ENCODE assay signal across 8 cellular contexts in the genomic region with DNA sequence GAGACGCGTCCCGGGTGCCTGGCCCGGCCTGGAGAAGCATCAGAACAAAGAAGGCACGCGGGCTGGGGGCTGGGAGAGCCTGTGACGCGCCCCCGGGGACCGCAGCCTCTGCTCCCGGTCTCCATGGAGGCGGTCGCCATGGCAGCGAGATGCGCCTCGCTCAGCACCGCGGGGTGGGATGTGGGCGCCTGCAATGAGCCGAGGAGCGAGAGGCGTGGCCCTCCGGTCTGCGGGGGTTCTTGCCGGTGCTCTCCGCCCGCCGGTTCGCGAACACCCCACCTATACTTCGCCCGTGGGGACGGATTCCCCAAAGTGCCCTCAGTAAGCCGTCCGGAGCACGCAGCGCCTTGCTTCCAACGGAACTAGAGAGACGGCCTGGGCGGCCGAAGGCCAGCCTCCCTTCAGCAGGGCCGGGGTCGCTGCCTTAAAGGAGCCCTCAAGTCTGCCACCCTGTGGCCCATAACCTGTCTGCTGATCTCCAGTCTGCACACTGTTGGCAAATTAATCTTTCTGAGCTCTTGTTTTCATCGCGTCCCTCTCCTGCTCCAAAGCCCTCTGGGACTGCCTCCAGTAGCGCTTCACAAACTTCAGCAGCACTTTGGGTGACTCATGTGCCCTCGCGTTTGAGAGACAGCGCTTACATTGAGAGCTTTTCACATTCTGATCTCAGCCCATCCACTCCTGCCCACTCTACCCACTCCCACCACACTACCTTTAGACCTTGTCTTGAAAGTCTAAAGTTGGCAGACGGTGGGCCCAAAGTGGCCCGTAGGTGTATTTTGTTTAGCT. TPM values are rescaled to one million over a fixed set of nuclear protein-coding genes. Genes with fewer than 3 reads are reported as not detected.
DNase-seq lines count a peak whose midpoint lies in the region; ATAC-seq, FAIRE-seq and TF ChIP-seq lines count a peak whose summit lies in the region.

No MANE protein-coding gene starts in this region.

- POLR2A ChIA-PET in A549 (lab: Yijun Ruan, JAX) = interaction anchor here (1.1 to 3.1 kb wide), 14 partner anchors 8 to 124 kb away, joined by 4 to 27 read pairs (median 8); partner anchors contain the start of genes AP5S1 and SPEF1
- POLR2A ChIA-PET in activated CD4-positive, alpha-beta T cell treated with anti-CD3 and anti-CD28 coated beads for 36 hours (lab: Charles Lee) = interaction anchor here (0.6 to 2.5 kb wide), 7 partner anchors 7 to 1381 kb away, joined by 3 to 15 read pairs (median 5); partner anchors contain the start of gene AP5S1

- H3K27me3 Mint-ChIP-seq in activated CD4-positive, alpha-beta T cell treated with anti-CD3 and anti-CD28 coated beads for 36 hours = no peaks in the 10 kb centered on the region

- peak; percentile 76 for TF ChIP-seq CTCF in A549 (IDR thresholded peaks at IDR 0.05)

- peaks cover 20% of the 10 kb centered on the region for H3K4me1 ChIP-seq in A549

- H3K4me3 Mint-ChIP-seq in activated CD4-positive, alpha-beta T cell treated with anti-CD3 and anti-CD28 coated beads for 36 hours = peak overlapping the region; percentile 81

- H3K36me3 Mint-ChIP-seq in activated CD4-positive, alpha-beta T cell treated with anti-CD3 and anti-CD28 coated beads for 36 hours (ENCODE audit: low read depth) = no peaks in the 10 kb centered on the region

- under 1% methylated on average over 46 of the region's 51 CpGs for WGBS in A549 (ENCODE audit: missing lambda C conversion rate)

- peak overlapping the region; percentile 70 for H3K27ac Mint-ChIP-seq in activated CD4-positive, alpha-beta T cell treated with anti-CD3 and anti-CD28 coated beads for 36 hours

- ATAC-seq in A549 = peak; percentile 72 to 81
- ATAC-seq in GM18505 (IDR thresholded peaks at IDR 0.05; ENCODE audit: unreplicated experiment) = peak; percentile 37
- ATAC-seq in HG03095 (IDR thresholded peaks at IDR 0.05; ENCODE audit: unreplicated experiment) = peak; percentile 31
- peak; percentile 50 for ATAC-seq in activated CD4-positive, alpha-beta T cell treated with anti-CD3 and anti-CD28 coated beads for 36 hours
- peak; percentile 58 for ATAC-seq in left lobe of liver

- peak; percentile 96 for FAIRE-seq in A549 (lab: Jason Lieb, UNC)

- peak overlapping the region; percentile 75 for H3K4me2 ChIP-seq in A549

- peaks cover 25% of the 10 kb centered on the region for H3K4me1 Mint-ChIP-seq in activated CD4-positive, alpha-beta T cell treated with anti-CD3 and anti-CD28 coated beads for 36 hours

- TF ChIP-seq RAD21 in A549 (conservative IDR thresholded peaks at IDR 0.05 in 1 of 2, IDR thresholded peaks at IDR 0.05 in 1 of 2) = peak; percentile 49 to 63; a peak in 4 of 5 replicates

- H3K9me3 ChIP-seq in A549 = no peaks in the 10 kb centered on the region

- peak overlapping the region; percentile 87 for H3K4me3 ChIP-seq in A549

- TF ChIP-seq POLR2A in A549 (IDR thresholded peaks at IDR 0.05; ENCODE audit: low read length) (0 out of 2 replicates have a peak, but pooled peaks have one; percentile 15), GM18505 (IDR thresholded peaks at IDR 0.05; ENCODE audit: borderline replicate concordance, extremely low read depth, insufficient read depth, insufficient read length) (no peak)

- H3K27ac ChIP-seq in A549 (peak overlapping the region; percentile 86 to 92), cingulate gyrus (ENCODE audit: low read depth, low read length) (peak overlapping the region; percentile 96)

- no peaks in the 10 kb centered on the region for H3K9me3 Mint-ChIP-seq in activated CD4-positive, alpha-beta T cell treated with anti-CD3 and anti-CD28 coated beads for 36 hours (ENCODE audit: low read depth)

- CTCF ChIA-PET in A549 (lab: Yijun Ruan, JAX) = interaction anchor here (0.7 to 72.1 kb wide), 17 partner anchors 4 to 324 kb away, joined by 3 to 2233 read pairs (median 4); partner anchors contain the start of genes ADAM33, ADISSP, AP5S1 and CENPB
- CTCF ChIA-PET in activated CD4-positive, alpha-beta T cell treated with anti-CD3 and anti-CD28 coated beads for 36 hours (lab: Charles Lee) = interaction anchor here (0.5 to 4.6 kb wide), 13 partner anchors 11 to 317 kb away, joined by 3 to 47 read pairs (median 4); partner anchors contain the start of genes AP5S1, CENPB and SPEF1

- no peak for TF ChIP-seq EP300 in A549 (IDR thresholded peaks at IDR 0.05)

- intact Hi-C loops in activated CD4-positive, alpha-beta T cell treated with anti-CD3 and anti-CD28 coated beads for 36 hours (cut with DNase I, micrococcal nuclease) = loop anchor here (1.0 to 5.0 kb wide), 10 partner anchors 13 to 896 kb away; partner anchors contain the start of genes ATRN (in 1 of the 2), CDC25B (in 1 of the 2), FASTKD5 (in 1 of the 2) and MAVS (in 1 of the 2)

- DNase-seq in A549 (ENCODE audit: low read depth in 1 of 2, low spot score in 1 of 2) (peak; percentile 89 to 90), NCI-H460 (ENCODE audit: extremely low read depth, low read depth) (peak; percentile 53), left lobe of liver (ENCODE audit: low spot score) (peak; percentile 71)
- peak; percentile 89 for DNase-seq in activated CD4-positive, alpha-beta T cell treated with anti-CD3 and anti-CD28 coated beads for 36 hours
- DNase-seq in stimulated activated CD4-positive, alpha-beta T cell treated with anti-CD3 and anti-CD28 coated beads, Interleukin-2, amount 100 ng/mL, for 4 hours (ENCODE audit: low read depth) = peak; percentile 80

TF ChIP-seq in A549, 52 proteins besides CTCF, POLR2A, EP300 and RAD21 (continues in another document):
- no peak for TF ChIP-seq CHD4 (IDR thresholded peaks at IDR 0.05; ENCODE audit: borderline replicate concordance)
- peak; percentile 86 for TF ChIP-seq SMC3 (IDR thresholded peaks at IDR 0.05)
- TF ChIP-seq CBX8 (IDR thresholded peaks at IDR 0.05) = no peak
- TF ChIP-seq MAFK (IDR thresholded peaks at IDR 0.05; ENCODE audit: partially characterized antibody) = no peak
- peak; percentile 63; the same call in 1 of the 2 replicates for TF ChIP-seq PHF8 (IDR thresholded peaks at IDR 0.05; ENCODE audit: borderline replicate concordance, low read depth)
- peak; percentile 33; the same call in 1 of the 2 replicates for TF ChIP-seq MYC (IDR thresholded peaks at IDR 0.05; ENCODE audit: borderline replicate concordance, low read length)
- 0 out of 2 replicates have a peak, but pooled peaks have one; percentile 41 for TF ChIP-seq HOXB5 (CRISPR knock-in tag; IDR thresholded peaks at IDR 0.05)

RNA-seq across cellular contexts. Expression of gene ADISSP, which starts 1.0 kb away (rescaled TPM):
- polyA plus RNA-seq in A549 (2011; rRNA removed) = 43.9 and 44.0 TPM in 2 replicates
- 162 and 207 TPM in 2 replicates for polyA plus RNA-seq in A549 (2012; cell fraction: cytosol; rRNA removed)
- 139 and 182 TPM in 2 replicates for polyA plus RNA-seq in A549 (2012; cell fraction: nucleus; rRNA removed)
- polyA plus RNA-seq in A549 (2017; fragmentation: RNase III; extraction: RNeasy Plus Mini Kit Qiagen cat#74134 plus additional on column Dnase treatment) = 93.2 to 104 TPM (median 95.2 TPM) in 3 replicates
- polyA minus RNA-seq in A549 (2011; rRNA and poly(A)+ RNA removed) = 49.7 and 55.6 TPM in 2 replicates
- 42.0 and 50.7 TPM in 2 replicates for total RNA-seq in NCI-H460 (2014; rRNA removed; shearing (Covaris generic))
- polyA plus RNA-seq in NCI-H460 (2014; cell fraction: nucleus; rRNA removed) = 58.3 and 60.7 TPM in 2 replicates
- total RNA-seq in activated CD4-positive, alpha-beta T cell treated with anti-CD3 and anti-CD28 coated beads for 36 hours = 10 to 100 TPM; 46.5 to 57.3 TPM
- 10.6 TPM for total RNA-seq in left lobe of liver

RNA-seq across cellular contexts. Expression of gene SPEF1, which starts 12.7 kb away (rescaled TPM):
- polyA plus RNA-seq in A549 (2011; rRNA removed) (0.41 and 0.46 TPM in 2 replicates), A549 (2017; fragmentation: RNase III; extraction: RNeasy Plus Mini Kit Qiagen cat#74134 plus additional on column Dnase treatment) (0.89 to 1.4 TPM (median 1.3 TPM) in 3 replicates)
- 1.1 and 1.2 TPM in 2 replicates for polyA plus RNA-seq in A549 (2012; cell fraction: cytosol; rRNA removed)
- polyA plus RNA-seq in A549 (2012; cell fraction: nucleus; rRNA removed) = 4.2 and 4.5 TPM in 2 replicates
- 0.15 and 0.21 TPM in 2 replicates for polyA minus RNA-seq in A549 (2011; rRNA and poly(A)+ RNA removed)
- 0.20 TPM in 1 of 2 replicates, not detected in the other for total RNA-seq in NCI-H460 (2014; rRNA removed; shearing (Covaris generic))
- polyA plus RNA-seq in NCI-H460 (2014; cell fraction: nucleus; rRNA removed) = 0.24 TPM in 1 of 2 replicates, not detected in the other
- under 1 TPM in 1 of 2 experiments, not detected in 1; 0.14 TPM for total RNA-seq in activated CD4-positive, alpha-beta T cell treated with anti-CD3 and anti-CD28 coated beads for 36 hours
- total RNA-seq in left lobe of liver = 0.10 TPM

RNA-seq across cellular contexts. Expression of gene CENPB, which starts 18.0 kb away (rescaled TPM):
- 35.9 and 42.6 TPM in 2 replicates for polyA plus RNA-seq in A549 (2011; rRNA removed)
- 57.6 and 77.1 TPM in 2 replicates for polyA plus RNA-seq in A549 (2012; cell fraction: cytosol; rRNA removed)
- 55.5 and 78.2 TPM in 2 replicates for polyA plus RNA-seq in A549 (2012; cell fraction: nucleus; rRNA removed)
- polyA plus RNA-seq in A549 (2017; fragmentation: RNase III; extraction: RNeasy Plus Mini Kit Qiagen cat#74134 plus additional on column Dnase treatment) = 93.1 to 107 TPM (median 106 TPM) in 3 replicates
- 49.1 and 52.8 TPM in 2 replicates for polyA minus RNA-seq in A549 (2011; rRNA and poly(A)+ RNA removed)
- total RNA-seq in NCI-H460 (2014; rRNA removed; shearing (Covaris generic)) = 53.1 and 56.2 TPM in 2 replicates
- 85.7 and 86.3 TPM in 2 replicates for polyA plus RNA-seq in NCI-H460 (2014; cell fraction: nucleus; rRNA removed)
- 10 to 100 TPM; 46.2 to 48.3 TPM for total RNA-seq in activated CD4-positive, alpha-beta T cell treated with anti-CD3 and anti-CD28 coated beads for 36 hours
- 39.4 TPM for total RNA-seq in left lobe of liver

RNA-seq across cellular contexts. Expression of gene CDC25B, which starts 27.6 kb away (rescaled TPM):
- polyA plus RNA-seq in A549 (2011; rRNA removed) = 133 and 136 TPM in 2 replicates
- polyA plus RNA-seq in A549 (2012; cell fraction: cytosol; rRNA removed) = 173 and 193 TPM in 2 replicates
- 307 and 346 TPM in 2 replicates for polyA plus RNA-seq in A549 (2012; cell fraction: nucleus; rRNA removed)
- polyA plus RNA-seq in A549 (2017; fragmentation: RNase III; extraction: RNeasy Plus Mini Kit Qiagen cat#74134 plus additional on column Dnase treatment) = 129 to 150 TPM (median 140 TPM) in 3 replicates
- 101 and 126 TPM in 2 replicates for polyA minus RNA-seq in A549 (2011; rRNA and poly(A)+ RNA removed)
- 64.3 and 66.7 TPM in 2 replicates for total RNA-seq in NCI-H460 (2014; rRNA removed; shearing (Covaris generic))
- 85.4 and 87.9 TPM in 2 replicates for polyA plus RNA-seq in NCI-H460 (2014; cell fraction: nucleus; rRNA removed)
- 10 to 100 TPM; 79.8 to 96.2 TPM for total RNA-seq in activated CD4-positive, alpha-beta T cell treated with anti-CD3 and anti-CD28 coated beads for 36 hours
- 12.4 TPM for total RNA-seq in left lobe of liver

RNA-seq across cellular contexts. Expression of gene HSPA12B, which starts 36.1 kb away (rescaled TPM):
- polyA plus RNA-seq in A549 (2011; rRNA removed) (0.25 and 0.37 TPM in 2 replicates), A549 (2017; fragmentation: RNase III; extraction: RNeasy Plus Mini Kit Qiagen cat#74134 plus additional on column Dnase treatment) (1.1 to 1.6 TPM (median 1.2 TPM) in 3 replicates)
- 0.62 and 0.78 TPM in 2 replicates for polyA plus RNA-seq in A549 (2012; cell fraction: cytosol; rRNA removed)
- 1.0 and 1.4 TPM in 2 replicates for polyA plus RNA-seq in A549 (2012; cell fraction: nucleus; rRNA removed)
- polyA minus RNA-seq in A549 (2011; rRNA and poly(A)+ RNA removed) = 0.49 and 0.50 TPM in 2 replicates
- not detected in 2 replicates for total RNA-seq in NCI-H460 (2014; rRNA removed; shearing (Covaris generic))
- not detected in 2 replicates for polyA plus RNA-seq in NCI-H460 (2014; cell fraction: nucleus; rRNA removed)
- total RNA-seq in activated CD4-positive, alpha-beta T cell treated with anti-CD3 and anti-CD28 coated beads for 36 hours = not detected
- 1.4 TPM for total RNA-seq in left lobe of liver

Comparison
In these comparisons a context has a peak if more than half of its experiments do, and no peak if none do; other contexts are left out.
1. Peak in every context shown above with its lines: DNase-seq, ATAC-seq, H3K4me3 ChIP-seq and H3K27ac ChIP-seq.